8 cellular contexts compared by ENCODE assay signal in the genomic region with DNA sequence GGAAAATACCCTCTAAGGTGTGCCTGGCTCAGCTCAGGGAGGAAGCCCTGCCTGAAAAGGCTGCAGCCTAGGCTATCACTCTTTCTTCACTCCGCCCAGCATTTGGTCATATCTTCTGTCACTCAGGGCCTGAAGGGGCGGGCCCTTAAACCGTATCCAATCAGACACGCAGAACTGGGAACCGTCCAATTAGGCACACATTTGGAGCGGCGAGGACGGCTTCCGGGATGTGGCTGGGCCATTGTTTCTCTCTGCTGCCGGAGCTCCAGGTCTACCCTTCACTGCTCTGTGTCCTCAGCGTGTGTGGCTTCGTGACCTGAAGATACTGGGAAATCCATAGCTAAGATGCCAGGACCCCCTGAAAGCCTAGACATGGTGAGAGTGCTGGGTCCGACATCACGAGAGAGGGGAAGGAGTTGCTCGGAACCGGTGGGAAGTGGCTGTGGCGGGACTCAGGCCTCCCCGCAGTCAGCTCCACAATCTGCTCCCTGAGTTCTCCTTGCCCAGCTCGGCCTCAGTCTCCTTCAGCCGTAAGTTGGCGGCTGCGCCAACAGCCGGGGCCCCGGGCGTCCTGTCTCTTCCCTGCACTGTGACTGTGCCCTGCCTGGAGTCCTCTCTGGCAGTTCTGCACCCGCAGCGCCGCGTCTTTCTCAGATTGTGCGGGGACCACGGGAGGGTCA. TPM values are rescaled to one million over a fixed set of nuclear protein-coding genes. Genes with fewer than 3 reads are reported as not detected.
DNase-seq lines count a peak whose midpoint lies in the region; TF ChIP-seq lines count a peak whose summit lies in the region.

Gene ZNF493 (plus strand): TSS at position 241 of the 680 bp plus-strand sequence. CDS start 105 bp downstream, at position 346.

- H4K5ac ChIP-seq in H9 (ENCODE audit: insufficient read length, low read depth, low read length) = no peak within 1 kb of the TSS

- no peak within 1 kb of the TSS for H2AK5ac ChIP-seq in H9 (ENCODE audit: insufficient read length, low read length)

- H3K4me1 ChIP-seq in H9 (ENCODE audit: insufficient read depth, low read length) (no peaks in the 10 kb centered on the region), MM.1S (ENCODE audit: low read length) (no peaks in the 10 kb centered on the region), neutrophil (ENCODE audit: control insufficient read depth in 1 of 2, insufficient read depth in 1 of 2, low read depth in 1 of 2, low read length in 1 of 2) (peaks cover 12 to 13% of the 10 kb centered on the region in 2 experiments)

- H3K18ac ChIP-seq in H9 (ENCODE audit: insufficient read length, low read depth, low read length) = peak within 1 kb of the TSS; percentile 88

- in situ Hi-C loops in G401 (cut with HindIII; ENCODE audit: low sequenced_read_pairs) = no loop called here

- no peak within 1 kb of the TSS for H3K4ac ChIP-seq in H9 (ENCODE audit: low read depth, low read length)

- no peak within 1 kb of the TSS for H4K8ac ChIP-seq in H9 (replicated peaks; ENCODE audit: insufficient read length, low read depth, low read length)

- H3K4me3 Mint-ChIP-seq in H9 = peak within 1 kb of the TSS; percentile 99
- peak within 1 kb of the TSS; percentile 89 for H3K4me3 Mint-ChIP-seq in activated naive CD4-positive, alpha-beta T cell treated with anti-CD3 and anti-CD28 coated beads, Interleukin-2, amount 10 ng/mL, durations not matched to agents 7 days and 5 days

- peak within 1 kb of the TSS; percentile 60 for H3K4me2 ChIP-seq in H9 (ENCODE audit: insufficient read depth, insufficient read length, low read length)
- H3K4me2 ChIP-seq in MM.1S (ENCODE audit: low read depth, low read length) = peak within 1 kb of the TSS; percentile 57; the same call in 1 of the 2 replicates

- H3K9me3 ChIP-seq in H9 (ENCODE audit: control insufficient read depth, low read depth, low read length) (no peaks in the 10 kb centered on the region), MM.1S (replicated peaks; ENCODE audit: insufficient read depth, low read length) (no peaks in the 10 kb centered on the region), SK-N-MC (ENCODE audit: low read depth, low read length) (0 out of 2 replicates have a peak, but pooled peaks cover 4% of the 10 kb centered on the region), neutrophil (no peaks in the 10 kb centered on the region)

- peaks cover 4% of the 10 kb centered on the region for H3K79me1 ChIP-seq in H9 (ENCODE audit: insufficient read depth, low read depth, low read length, poor library complexity, severe bottlenecking)

- peak within 1 kb of the TSS; percentile 93 to 99 (median 97) for H3K27ac Mint-ChIP-seq in H9
- H3K27ac Mint-ChIP-seq in activated naive CD4-positive, alpha-beta T cell treated with anti-CD3 and anti-CD28 coated beads, Interleukin-2, amount 10 ng/mL, durations not matched to agents 7 days and 5 days = peak within 1 kb of the TSS; percentile 91

- H3K36me3 Mint-ChIP-seq in H9 (ENCODE audit: insufficient read depth in 1 of 3, low read depth in 3 of 3) = peaks cover 26 to 32% (median 30%) of the 10 kb centered on the region in 3 experiments
- H3K36me3 Mint-ChIP-seq in activated naive CD4-positive, alpha-beta T cell treated with anti-CD3 and anti-CD28 coated beads, Interleukin-2, amount 10 ng/mL, durations not matched to agents 7 days and 5 days = peaks cover 42% of the 10 kb centered on the region

- H3K4me3 ChIP-seq in MM.1S (ENCODE audit: low read length) = peak within 1 kb of the TSS; percentile 80
- peak within 1 kb of the TSS; percentile 80 for H3K4me3 ChIP-seq in SK-N-MC
- peak within 1 kb of the TSS; percentile 70 to 81 for H3K4me3 ChIP-seq in neutrophil (ENCODE audit: low read depth in 1 of 2, low read length in 1 of 2)

- peak within 1 kb of the TSS; percentile 55 for H3K27ac ChIP-seq in H9 (ENCODE audit: insufficient read length, low read depth, low read length)
- peak within 1 kb of the TSS; percentile 15; the same call in 1 of the 2 replicates for H3K27ac ChIP-seq in MM.1S (ENCODE audit: low read length)
- H3K27ac ChIP-seq in SK-N-MC = no peak within 1 kb of the TSS
- H3K27ac ChIP-seq in neutrophil = peak within 1 kb of the TSS; percentile 90

- H3T11ph ChIP-seq in H9 (ENCODE audit: low read length) = no peak within 1 kb of the TSS

- no peak within 1 kb of the TSS for H2BK20ac ChIP-seq in H9 (ENCODE audit: low read depth, low read length, poor library complexity, severe bottlenecking)

- peaks cover 0 to 8% of the 10 kb centered on the region in 2 experiments; a peak in 1 of 4 replicates for H3K4me1 Mint-ChIP-seq in H9
- peaks cover 21% of the 10 kb centered on the region for H3K4me1 Mint-ChIP-seq in activated naive CD4-positive, alpha-beta T cell treated with anti-CD3 and anti-CD28 coated beads, Interleukin-2, amount 10 ng/mL, durations not matched to agents 7 days and 5 days

- no CpG with 5 or more reads among the region's 31 CpGs for WGBS in H9 (ENCODE audit: extremely low coverage, insufficient read length, low lambda C conversion rate)

- H3K23me2 ChIP-seq in H9 (ENCODE audit: insufficient read length, low read depth, low read length, poor library complexity, severe bottlenecking) = peaks cover 3% of the 10 kb centered on the region

- H3K27me3 ChIP-seq in H9 (ENCODE audit: insufficient read depth, low read length) = no peaks in the 10 kb centered on the region
- no peaks in the 10 kb centered on the region for H3K27me3 ChIP-seq in MM.1S (replicated peaks; ENCODE audit: insufficient read depth, low read length)
- no peaks in the 10 kb centered on the region for H3K27me3 ChIP-seq in neutrophil

- DNase-seq in G401 (ENCODE audit: low spot score) (peak; percentile 99), H9 (peak; percentile 97), MM.1S (peak; percentile 93), SK-N-MC (ENCODE audit: low read depth, low spot score) (peak; percentile 26), germinal center (ENCODE audit: low spot score) (peak; percentile 89)
- peak; percentile 96 for DNase-seq in activated naive CD4-positive, alpha-beta T cell treated with anti-CD3 and anti-CD28 coated beads, Interleukin-2, amount 10 ng/mL, durations not matched to agents 7 days and 5 days

- peak within 1 kb of the TSS; percentile 95 for H2AFZ ChIP-seq in H9 (ENCODE audit: low read length)
- peak within 1 kb of the TSS; percentile 80 for H2AFZ ChIP-seq in MM.1S (ENCODE audit: low read length)

- no peaks in the 10 kb centered on the region for H3F3A ChIP-seq in MM.1S (ENCODE audit: insufficient read depth, low read length)

- no peaks in the 10 kb centered on the region; the same call in 1 of the 2 replicates for H3K36me3 ChIP-seq in MM.1S (replicated peaks; ENCODE audit: insufficient read depth, low read length)
- H3K36me3 ChIP-seq in SK-N-MC (ENCODE audit: insufficient read depth, low read length) = peaks cover 14% of the 10 kb centered on the region; the same call in 1 of the 2 replicates
- peaks cover 15% of the 10 kb centered on the region for H3K36me3 ChIP-seq in neutrophil

- no peak within 1 kb of the TSS for H4K91ac ChIP-seq in H9 (ENCODE audit: insufficient read length, low read depth, low read length)

- H3K9me3 Mint-ChIP-seq in H9 = peaks cover 7 to 27% of the 10 kb centered on the region in 2 experiments
- H3K9me3 Mint-ChIP-seq in activated naive CD4-positive, alpha-beta T cell treated with anti-CD3 and anti-CD28 coated beads, Interleukin-2, amount 10 ng/mL, durations not matched to agents 7 days and 5 days = peaks cover 22% of the 10 kb centered on the region

- TF ChIP-seq CTCF in H9 (conservative IDR thresholded peaks at IDR 0.05) (no peak), MM.1S (IDR thresholded peaks at IDR 0.05; ENCODE audit: low read length) (no peak), neutrophil (IDR thresholded peaks at IDR 0.05) (no peak), subcutaneous adipose tissue (IDR thresholded peaks at IDR 0.05; ENCODE audit: low read depth) (no peak)

- H3K27me3 Mint-ChIP-seq in H9 (ENCODE audit: low read depth) = no peaks in the 10 kb centered on the region
- no peaks in the 10 kb centered on the region for H3K27me3 Mint-ChIP-seq in activated naive CD4-positive, alpha-beta T cell treated with anti-CD3 and anti-CD28 coated beads, Interleukin-2, amount 10 ng/mL, durations not matched to agents 7 days and 5 days

- H3K56ac ChIP-seq in H9 (ENCODE audit: insufficient read length, low read depth, low read length) = no peak within 1 kb of the TSS

- H3K23ac ChIP-seq in H9 (ENCODE audit: insufficient read length, low read depth, low read length) = no peak within 1 kb of the TSS

- H3K14ac ChIP-seq in H9 (ENCODE audit: insufficient read depth, low read length) = peak within 1 kb of the TSS; percentile 88

- CTCF ChIA-PET in activated naive CD4-positive, alpha-beta T cell treated with anti-CD3 and anti-CD28 coated beads, Interleukin-2, amount 10 ng/mL, durations not matched to agents 7 days and 5 days (lab: Charles Lee) = no interaction called here

- H4K20me1 ChIP-seq in H9 (ENCODE audit: control insufficient read depth, insufficient read depth, insufficient read length) (no peaks in the 10 kb centered on the region), MM.1S (ENCODE audit: insufficient read depth, low read length) (no peaks in the 10 kb centered on the region)

- H3K79me2 ChIP-seq in H9 (ENCODE audit: insufficient read depth, low read length) (peaks cover 2% of the 10 kb centered on the region; the same call in 1 of the 2 replicates), MM.1S (ENCODE audit: low read length) (peaks cover 16% of the 10 kb centered on the region)

- no peak within 1 kb of the TSS for H2BK5ac ChIP-seq in H9 (ENCODE audit: insufficient read length, low read length)

- H2BK15ac ChIP-seq in H9 (ENCODE audit: low read depth, low read length) = no peak within 1 kb of the TSS

- H2BK120ac ChIP-seq in H9 (ENCODE audit: low read depth, low read length, poor library complexity, severe bottlenecking) = no peak within 1 kb of the TSS

- no peaks in the 10 kb centered on the region for H3K9me2 ChIP-seq in MM.1S (replicated peaks; ENCODE audit: insufficient read depth, low read length)

- H2BK12ac ChIP-seq in H9 (ENCODE audit: insufficient read length, low read depth, low read length) = peak within 1 kb of the TSS; percentile 9

- H3K9ac ChIP-seq in H9 (ENCODE audit: extremely low read depth, insufficient read length, low read length) (peak within 1 kb of the TSS; percentile 97), MM.1S (ENCODE audit: low read length) (peak within 1 kb of the TSS; percentile 61; the same call in 1 of the 2 replicates), SK-N-MC (ENCODE audit: insufficient read length) (peak within 1 kb of the TSS; percentile 71)

RNA-seq across cellular contexts. Expression of gene ZNF493, which starts in this region (rescaled TPM):
- 0.03 and 0.06 TPM in 2 replicates for total RNA-seq in G401 (2014; rRNA removed; shearing (Covaris generic))
- 23.4 and 26.4 TPM in 2 replicates for total RNA-seq in H9 (2021)
- total RNA-seq in subcutaneous adipose tissue = 10 to 100 TPM; 30.2 to 41.9 (median 34.9) TPM

Comparison
In these comparisons a context has a peak if more than half of its experiments do, and no peak if none do; other contexts are left out.
1. RNA of gene ZNF493 (total RNA-seq): 30.2 to 41.9 TPM in subcutaneous adipose tissue and 23.4 to 26.4 TPM in H9; 0.03 to 0.06 TPM in G401; every median in the first group is over 10 times any median in the second.
2. Peak in DNase-seq in G401; RNA of the gene not detected or under 1 TPM.
3. DNase-seq: peak in every context shown above with its lines; median percentile 99 in G401; 97 in H9; 96 in activated naive CD4-positive, alpha-beta T cell treated with anti-CD3 and anti-CD28 coated beads, Interleukin-2, amount 10 ng/mL, durations not matched to agents 7 days and 5 days; 93 in MM.1S; 89 in germinal center; 26 in SK-N-MC.
4. Peak in every context shown above with its lines, with median percentiles within 50 percentile points of each other: H3K9ac ChIP-seq and H3K4me3 ChIP-seq.